ENCODE assay signal across 8 cellular contexts in the genomic region with DNA sequence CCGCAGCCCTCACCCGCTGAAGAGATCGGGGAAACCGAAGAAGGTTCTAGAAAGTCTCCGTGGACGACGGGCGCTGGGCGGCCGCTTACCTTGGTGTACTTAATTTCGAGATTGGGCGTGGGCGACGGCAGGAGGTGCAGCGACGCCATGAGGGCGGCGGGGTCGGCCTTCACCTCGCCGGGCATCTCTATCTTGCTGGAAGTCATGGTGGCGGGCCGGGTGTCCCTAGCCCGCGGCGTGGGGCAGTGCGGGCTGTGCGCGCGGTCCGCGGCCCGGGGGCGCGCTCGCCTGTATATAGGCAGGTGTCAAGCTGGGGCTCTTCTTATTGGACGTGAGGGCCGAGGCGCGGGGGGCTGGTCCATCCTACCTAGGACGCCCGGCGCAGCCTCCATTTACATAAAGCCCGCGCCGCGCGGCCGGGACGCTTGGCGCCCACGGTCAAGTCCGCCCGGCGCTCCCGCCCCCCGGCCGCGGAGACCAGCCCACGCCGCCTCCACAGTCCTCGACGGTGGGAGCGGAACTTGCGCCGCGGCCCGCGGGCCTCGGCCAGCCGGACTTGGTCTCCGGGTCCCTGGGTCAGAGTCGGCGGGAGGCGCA. TPM values are rescaled to one million over a fixed set of nuclear protein-coding genes. Genes with fewer than 3 reads are reported as not detected.
DNase-seq lines count a peak whose midpoint lies in the region; ATAC-seq and TF ChIP-seq lines count a peak whose summit lies in the region.

Gene ALDH1A2, minus strand, starts transcription at position 267 of the 597 bp plus-strand sequence. Its CDS starts 61 bp downstream, at position 206.

- H3K56ac ChIP-seq in IMR-90 (ENCODE audit: extremely low read depth, insufficient read depth, low read length) = no peak within 1 kb of the TSS

- H4K20me1 ChIP-seq in IMR-90 (ENCODE audit: insufficient read depth, low read length) = no peaks in the 10 kb centered on the region

- H3K14ac ChIP-seq in IMR-90 (replicated peaks; ENCODE audit: low read depth, low read length) = no peak within 1 kb of the TSS

- 3% methylated on average over 44 of the region's 75 CpGs; no CpG with 5 or more reads in 1 of the 2 experiments for WGBS in IMR-90 (ENCODE audit: extremely low coverage in 2 of 2, insufficient read length in 1 of 2), 2 experiments

- H3K27me3 ChIP-seq in IMR-90 (ENCODE audit: control insufficient read depth, insufficient read depth, low read length) (peaks cover 50% of the 10 kb centered on the region), adipocyte (replicated peaks; ENCODE audit: control insufficient read depth, insufficient read depth, low read length) (peaks cover 54% of the 10 kb centered on the region), iPS-20b (ENCODE audit: insufficient read depth, low read length) (peaks cover 98% of the 10 kb centered on the region)

- H2AK9ac ChIP-seq in IMR-90 (replicated peaks; ENCODE audit: low read depth, low read length, poor library complexity) = no peak within 1 kb of the TSS

- H3K79me1 ChIP-seq in IMR-90 (ENCODE audit: low read depth in 1 of 2, low read length in 2 of 2) = no peaks in the 10 kb centered on the region

- H2AK5ac ChIP-seq in IMR-90 (ENCODE audit: low read depth, low read length) = no peak within 1 kb of the TSS

- CTCF ChIA-PET in IMR-90 (lab: Yijun Ruan, JAX) = no interaction called here

- in situ Hi-C loops in IMR-90 (cut with MboI; ENCODE audit: low sequenced_read_pairs) = no loop called here

- no peak within 1 kb of the TSS for H3K9ac ChIP-seq in IMR-90 (ENCODE audit: low read depth, low read length)
- H3K9ac ChIP-seq in adipocyte (ENCODE audit: low read length) = no peak within 1 kb of the TSS
- no peak within 1 kb of the TSS for H3K9ac ChIP-seq in iPS-20b (ENCODE audit: low read depth, low read length)

- H3K4me3 ChIP-seq in IMR-90 (ENCODE audit: insufficient read depth, low read depth, low read length) (peak within 1 kb of the TSS; percentile 34; the same call in 1 of the 2 replicates), adipocyte (ENCODE audit: low read length) (peak within 1 kb of the TSS; percentile 58), iPS-20b (ENCODE audit: low read length) (peak within 1 kb of the TSS; percentile 64; the same call in 1 of the 2 replicates), skeletal muscle cell (ENCODE audit: low read depth, low read length) (peak within 1 kb of the TSS; percentile 46)

- no peaks in the 10 kb centered on the region for H3K9me1 ChIP-seq in IMR-90 (ENCODE audit: insufficient read depth, low read length)

- dilution Hi-C loops in IMR-90 (cut with HindIII; ENCODE audit: low sequenced_read_pairs, unreplicated experiment) = no loop called here

- POLR2A ChIA-PET in IMR-90 (lab: Charles Lee; ENCODE audit: unreplicated experiment) = no interaction called here

- no peak within 1 kb of the TSS for H2BK120ac ChIP-seq in IMR-90 (ENCODE audit: low read depth, low read length)

- peak within 1 kb of the TSS; percentile 85; the same call in 1 of the 2 replicates for H3K4me2 ChIP-seq in IMR-90 (ENCODE audit: low read depth, low read length)

- H4K91ac ChIP-seq in IMR-90 (ENCODE audit: insufficient read depth, low read depth, low read length) = no peak within 1 kb of the TSS

- no peak within 1 kb of the TSS for H3K18ac ChIP-seq in IMR-90 (ENCODE audit: low read depth, low read length)

- no peak within 1 kb of the TSS for H3K4ac ChIP-seq in IMR-90 (ENCODE audit: low read depth, low read length)

- H3K4me1 ChIP-seq in IMR-90 (ENCODE audit: control insufficient read depth, insufficient read depth, low read length) (0 out of 2 replicates have a peak, but pooled peaks cover 1% of the 10 kb centered on the region), adipocyte (ENCODE audit: control insufficient read depth, insufficient read depth, low read length) (no peaks in the 10 kb centered on the region), iPS-20b (ENCODE audit: insufficient read depth, low read length) (0 out of 2 replicates have a peak, but pooled peaks cover 6% of the 10 kb centered on the region)

- no peak within 1 kb of the TSS for H2BK20ac ChIP-seq in IMR-90 (ENCODE audit: low read depth, low read length)

- H2AFZ ChIP-seq in IMR-90 (replicated peaks; ENCODE audit: low read length, poor library complexity) = peak within 1 kb of the TSS; percentile 89

- no peak within 1 kb of the TSS for H3K23ac ChIP-seq in IMR-90 (ENCODE audit: low read depth, low read length)

- no TSS peak for BruUV-seq in IMR-90 (replicated peaks; lab: Mats Ljungman, UMichigan)

- H3K27ac ChIP-seq in IMR-90 (ENCODE audit: insufficient read depth, low read length) (no peak within 1 kb of the TSS), iPS-20b (ENCODE audit: low read length) (no peak within 1 kb of the TSS)

- no peak within 1 kb of the TSS for H2BK5ac ChIP-seq in IMR-90 (ENCODE audit: low read depth, low read length, poor library complexity, severe bottlenecking)

- H3K9me3 ChIP-seq in IMR-90 (ENCODE audit: control insufficient read depth, insufficient read depth, low read length) (peaks cover 8% of the 10 kb centered on the region), adipocyte (ENCODE audit: control insufficient read depth, low read length) (peaks cover 9% of the 10 kb centered on the region), iPS-20b (ENCODE audit: insufficient read depth, low read depth, low read length) (no peaks in the 10 kb centered on the region)

- intact Hi-C loops in IMR-90 (cut with micrococcal nuclease) = loop anchor here (5.0 kb wide), 1 partner anchor 313 kb away; no protein-coding TSS in a partner anchor

- no peak for DNase-seq in IMR-90
- DNase-seq in adipocyte (ENCODE audit: low read depth) = peak; percentile 15
- DNase-seq in skeletal muscle cell (ENCODE audit: low read depth) = no peak
- no peak for DNase-seq in DMS153 (lab: John Stamatoyannopoulos, UW)
- no peak for DNase-seq in GF-D8 (lab: John Stamatoyannopoulos, UW)
- no peak for DNase-seq in 8988T

- H3K36me3 ChIP-seq in IMR-90 (ENCODE audit: control insufficient read depth, insufficient read depth, low read length) (no peaks in the 10 kb centered on the region), adipocyte (ENCODE audit: control insufficient read depth, insufficient read depth, low read length, severe bottlenecking) (no peaks in the 10 kb centered on the region), iPS-20b (ENCODE audit: insufficient read depth, low read depth, low read length) (no peaks in the 10 kb centered on the region)

- H4K8ac ChIP-seq in IMR-90 (ENCODE audit: low read depth in 2 of 2, low read length in 2 of 2) = no peak within 1 kb of the TSS

- H2BK15ac ChIP-seq in IMR-90 (ENCODE audit: low read depth, low read length) = no peak within 1 kb of the TSS

- TF ChIP-seq CTCF in IMR-90 (conservative IDR thresholded peaks at IDR 0.05; ENCODE audit: low read depth, low read length) = no peak

- no peak within 1 kb of the TSS for H4K5ac ChIP-seq in IMR-90 (ENCODE audit: low read depth, low read length)

- no peak for TF ChIP-seq POLR2A in IMR-90 (IDR thresholded peaks at IDR 0.05; ENCODE audit: low read depth, low read length)

- no peak for TF ChIP-seq RAD21 in IMR-90 (IDR thresholded peaks at IDR 0.05; ENCODE audit: low read length)

- no peak for ATAC-seq in IMR-90 (ENCODE audit: low read depth)
- ATAC-seq in GM21447 (IDR thresholded peaks at IDR 0.05; ENCODE audit: unreplicated experiment) = no peak

TF ChIP-seq in IMR-90, 13 proteins besides CTCF, POLR2A, EP300 and RAD21:
- TF ChIP-seq ELK1 (IDR thresholded peaks at IDR 0.05; ENCODE audit: borderline replicate concordance, low read depth, low read length) = no peak
- no peak for TF ChIP-seq MAZ (IDR thresholded peaks at IDR 0.05; ENCODE audit: borderline replicate concordance, low read depth, low read length)
- no peak for TF ChIP-seq NFE2L2 (IDR thresholded peaks at IDR 0.05; ENCODE audit: low read depth, low read length)
- no peak for TF ChIP-seq MAFK (IDR thresholded peaks at IDR 0.05; ENCODE audit: low read depth, low read length)
- TF ChIP-seq SMC3 (IDR thresholded peaks at IDR 0.05; ENCODE audit: low read depth, low read length) = no peak
- TF ChIP-seq BHLHE40 (IDR thresholded peaks at IDR 0.05; ENCODE audit: low read depth, low read length) = no peak
- TF ChIP-seq, protein P1, sequence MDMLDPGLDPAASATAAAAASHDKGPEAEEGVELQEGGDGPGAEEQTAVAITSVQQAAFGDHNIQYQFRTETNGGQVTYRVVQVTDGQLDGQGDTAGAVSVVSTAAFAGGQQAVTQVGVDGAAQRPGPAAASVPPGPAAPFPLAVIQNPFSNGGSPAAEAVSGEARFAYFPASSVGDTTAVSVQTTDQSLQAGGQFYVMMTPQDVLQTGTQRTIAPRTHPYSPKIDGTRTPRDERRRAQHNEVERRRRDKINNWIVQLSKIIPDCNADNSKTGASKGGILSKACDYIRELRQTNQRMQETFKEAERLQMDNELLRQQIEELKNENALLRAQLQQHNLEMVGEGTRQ (IDR thresholded peaks at IDR 0.05; ENCODE audit: low read depth, low read length) = no peak
- no peak for TF ChIP-seq CHD1 (IDR thresholded peaks at IDR 0.05; ENCODE audit: low read depth, low read length)
- TF ChIP-seq CEBPB (IDR thresholded peaks at IDR 0.05; ENCODE audit: low read depth, low read length) = no peak
- TF ChIP-seq FOS (IDR thresholded peaks at IDR 0.05; ENCODE audit: low read depth, low read length) = no peak
TF ChIP-seq in IMR-90: peak in this region for 0.

RNA-seq across cellular contexts. Expression of gene ALDH1A2, which starts in this region (rescaled TPM):
- total RNA-seq in IMR-90 (2012; rRNA removed) = not detected in 2 replicates
- polyA plus RNA-seq in IMR-90 (2012; rRNA removed) = not detected in 2 replicates
- polyA plus RNA-seq in IMR-90 (2012; cell fraction: cytosol; rRNA removed) = not detected in 2 replicates
- not detected in 2 replicates for polyA plus RNA-seq in IMR-90 (2012; cell fraction: nucleus; rRNA removed; ENCODE audit: low replicate concordance)
